Comparison of ENCODE assay signal across 10 cellular contexts in the genomic region with DNA sequence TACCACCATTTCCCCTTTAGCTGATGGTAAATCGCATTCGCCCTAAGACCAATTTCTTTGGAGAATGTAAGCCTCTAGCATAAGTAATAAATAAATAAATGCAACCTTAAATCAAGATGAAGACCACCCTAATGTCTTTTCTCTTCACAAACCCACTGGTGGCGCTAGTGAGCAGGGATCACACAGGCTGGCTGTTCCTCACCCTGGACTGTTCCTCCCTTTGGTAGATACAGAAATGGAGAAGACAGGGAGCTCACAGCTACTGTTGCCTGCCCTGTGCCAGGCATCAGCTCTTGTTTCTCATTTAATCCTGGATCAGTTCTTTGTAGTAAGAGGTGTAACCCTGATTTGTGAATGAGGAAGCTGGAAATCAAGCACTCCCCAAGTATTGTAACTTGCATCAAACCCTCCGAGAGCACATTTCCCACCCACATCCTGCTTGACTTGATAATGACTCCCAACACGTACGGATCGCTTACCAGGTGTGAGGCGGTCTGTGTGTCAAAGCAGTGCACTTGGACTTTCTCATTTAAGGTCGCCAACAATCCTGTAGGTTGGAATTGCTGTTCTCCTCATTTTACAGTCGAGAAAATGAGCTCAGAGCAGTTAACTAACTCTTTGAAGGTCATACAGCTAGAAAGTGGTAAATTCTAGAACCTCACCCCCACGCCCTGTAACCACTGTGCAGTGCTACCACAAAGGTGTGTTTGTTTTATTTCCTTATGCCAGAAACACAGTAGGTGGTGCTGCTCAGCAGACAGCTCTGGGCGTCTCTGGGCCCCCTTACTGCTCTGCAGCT.
A peak's percentile ranks its signal among the peaks of the same experiment; 100 is the strongest.
DNase-seq lines count a peak whose midpoint lies in the region; TF ChIP-seq lines count a peak whose summit lies in the region.
"Had no signal": no experiment of that assay in that cellular context is flagged by ENCODE, and none has a peak within 500 bp of the region (broad histone marks: within the 10 kb centered on the region; RNA-seq: fewer than 3 reads in every experiment).

No MANE protein-coding gene starts in this region.

- H2BK5ac ChIP-seq in mesendoderm (ENCODE audit: low read length): no peak overlapping the region

- H3K9ac ChIP-seq in MM.1S (ENCODE audit: low read length) (no peak overlapping the region), mesendoderm (ENCODE audit: low read length) (no peak overlapping the region), colonic mucosa (ENCODE audit: low read depth in 2 of 2, low read length in 2 of 2) (no peak overlapping the region)

- H3K4ac ChIP-seq in mesendoderm (ENCODE audit: low read depth, low read length): no peak overlapping the region

- intact Hi-C loops in colonic mucosa (cut with DNase I): no loop called here

- H2AK5ac ChIP-seq in mesendoderm (ENCODE audit: low read length): no peak overlapping the region

- no peak overlapping the region for H2BK120ac ChIP-seq in mesendoderm (ENCODE audit: low read depth, low read length)

- H2AFZ ChIP-seq in MM.1S (ENCODE audit: low read length): no peak overlapping the region

- H3K18ac ChIP-seq in mesendoderm (ENCODE audit: low read length): no peak overlapping the region

- H3K79me1 ChIP-seq in mesendoderm (ENCODE audit: low read length): no peaks in the 10 kb centered on the region

- no peaks in the 10 kb centered on the region for H3F3A ChIP-seq in MM.1S (ENCODE audit: insufficient read depth, low read length)

- no peaks in the 10 kb centered on the region for H3K27me3 ChIP-seq in GM06990 (replicated peaks; ENCODE audit: control insufficient read depth, insufficient read depth, low read length)
- H3K27me3 ChIP-seq in MM.1S (replicated peaks; ENCODE audit: insufficient read depth, low read length): no peaks in the 10 kb centered on the region
- H3K27me3 ChIP-seq in mesendoderm (ENCODE audit: insufficient read depth, low read length, poor library complexity): no peaks in the 10 kb centered on the region
- H3K27me3 ChIP-seq in colonic mucosa: no peaks in the 10 kb centered on the region

- H4K5ac ChIP-seq in mesendoderm (ENCODE audit: low read length): no peak overlapping the region

- H3K79me2 ChIP-seq in MM.1S (ENCODE audit: low read length) (no peaks in the 10 kb centered on the region), mesendoderm (ENCODE audit: control insufficient read depth, insufficient read depth, low read length) (no peaks in the 10 kb centered on the region)

- no CpG with 5 or more reads among the region's 12 CpGs for WGBS in mesendoderm (ENCODE audit: extremely low coverage, insufficient coverage, low lambda C conversion rate)

- H3K4me2 ChIP-seq in MM.1S (ENCODE audit: low read depth, low read length) (no peak overlapping the region), mesendoderm (ENCODE audit: low read length) (no peak overlapping the region)

- TF ChIP-seq CTCF in GM06990 (IDR thresholded peaks at IDR 0.05; ENCODE audit: insufficient read depth, low read length, poor library complexity, severe bottlenecking) (peak; percentile 33), MM.1S (IDR thresholded peaks at IDR 0.05; ENCODE audit: low read length) (peak; percentile 24), colonic mucosa (IDR thresholded peaks at IDR 0.05) (no peak)

- H3K36me3 ChIP-seq in GM06990 (ENCODE audit: control insufficient read depth, insufficient read depth, low read length) (no peaks in the 10 kb centered on the region), MM.1S (replicated peaks; ENCODE audit: insufficient read depth, low read length) (no peaks in the 10 kb centered on the region), mesendoderm (ENCODE audit: control insufficient read depth, insufficient read depth, low read length) (no peaks in the 10 kb centered on the region), colonic mucosa (no peaks in the 10 kb centered on the region)

- H3K4me1 ChIP-seq in MM.1S (ENCODE audit: low read length) (no peaks in the 10 kb centered on the region), mesendoderm (ENCODE audit: control insufficient read depth, low read depth, low read length) (no peaks in the 10 kb centered on the region), colonic mucosa (no peaks in the 10 kb centered on the region)

- H2BK15ac ChIP-seq in mesendoderm (replicated peaks; ENCODE audit: low read depth): no peak overlapping the region

- no peak overlapping the region for H3K56ac ChIP-seq in mesendoderm (ENCODE audit: low read length)

- H3K27ac ChIP-seq in MM.1S (ENCODE audit: low read length) (no peak overlapping the region), mesendoderm (ENCODE audit: low read depth, low read length) (no peak overlapping the region), colonic mucosa (no peak overlapping the region)

- H3K9me3 ChIP-seq in MM.1S (replicated peaks; ENCODE audit: insufficient read depth, low read length): no peaks in the 10 kb centered on the region
- H3K9me3 ChIP-seq in colonic mucosa: no peaks in the 10 kb centered on the region

- no peak overlapping the region for H3K23ac ChIP-seq in mesendoderm (ENCODE audit: low read length)

- DNase-seq in GM06990 (ENCODE audit: extremely low read depth, insufficient read length) (no peak), MM.1S (no peak), mesendoderm (peak; percentile 73), anterior cingulate cortex (lab: John Stamatoyannopoulos, UW) (no peak), colonic mucosa (no peak), DMS114 treated with DMSO at 0.1 percent for 48 hours (lab: John Stamatoyannopoulos, UW; ENCODE audit: unreplicated experiment) (no peak), NCI-H1930 (lab: John Stamatoyannopoulos, UW) (no peak)
- DNase-seq in activated CD8-positive, alpha-beta memory T cell treated with anti-CD3 and anti-CD28 coated beads, Interleukin-2, amount 50 U/mL, for 48 hours: peak; percentile 55
- DNase-seq: DMS79 treated with DMSO at 0.1 percent for 48 hours, NCI-H2081 had no signal

- H3K4me3 ChIP-seq in GM06990 (replicated peaks; ENCODE audit: low read depth, low read length) (no peak overlapping the region), MM.1S (ENCODE audit: low read length) (no peak overlapping the region), mesendoderm (ENCODE audit: low read length) (no peak overlapping the region), colonic mucosa (no peak overlapping the region)

- no peaks in the 10 kb centered on the region for H3K9me2 ChIP-seq in MM.1S (replicated peaks; ENCODE audit: insufficient read depth, low read length)

- no peak overlapping the region for H4K8ac ChIP-seq in mesendoderm (ENCODE audit: low read depth, low read length)

- no peaks in the 10 kb centered on the region for H4K20me1 ChIP-seq in MM.1S (ENCODE audit: insufficient read depth, low read length)

Comparison
In these comparisons a context has a peak if more than half of its experiments do, and no peak if none do; other contexts are left out.
1. DNase-seq: peak in activated CD8-positive, alpha-beta memory T cell treated with anti-CD3 and anti-CD28 coated beads, Interleukin-2, amount 50 U/mL, for 48 hours (single experiment) and mesendoderm (single experiment); none in GM06990 (single experiment), MM.1S (single experiment), anterior cingulate cortex (0 of 58), colonic mucosa (single experiment), DMS114 treated with DMSO at 0.1 percent for 48 hours (single experiment) and NCI-H1930 (0 of 2).